Comparison of ENCODE assay signal across 2 cellular contexts in genomic region chr14:29817767-29818166, GRCh38.
A peak's percentile ranks its signal among the peaks of the same experiment; 100 is the strongest.
TF ChIP-seq lines count a peak whose summit lies in the region.

No MANE protein-coding gene starts in this region.

TF ChIP-seq in HEK293, 187 proteins besides CTCF, POLR2A, EP300 and RAD21 (continued from another document):
- TF ChIP-seq FEZF1 (tag by site-specific recombination; IDR thresholded peaks at IDR 0.05) (peak; percentile 60), ZNF548 (tag by site-specific recombination; IDR thresholded peaks at IDR 0.05) (no peak), REPIN1 (tag by site-specific recombination; IDR thresholded peaks at IDR 0.05; ENCODE audit: low read depth) (no peak), ZNF146 (tag by site-specific recombination; IDR thresholded peaks at IDR 0.05) (no peak), ZNF391 (tag by site-specific recombination; IDR thresholded peaks at IDR 0.05; ENCODE audit: borderline replicate concordance, low read depth) (no peak), ZNF513 (tag by site-specific recombination; IDR thresholded peaks at IDR 0.05) (no peak)

TF ChIP-seq in GM23338, 12 proteins besides CTCF, POLR2A, EP300 and RAD21 (continued from another document):
- TF ChIP-seq ZNF462 (CRISPR knock-in tag; IDR thresholded peaks at IDR 0.05) (no peak), POLR2AphosphoS5 (IDR thresholded peaks at IDR 0.05; ENCODE audit: low read depth) (no peak), ZNF331 (CRISPR knock-in tag; IDR thresholded peaks at IDR 0.05; ENCODE audit: low read depth) (no peak), NANOG (IDR thresholded peaks at IDR 0.05; ENCODE audit: borderline replicate concordance) (no peak), JUNB (IDR thresholded peaks at IDR 0.05; ENCODE audit: unreplicated experiment) (no peak)
TF ChIP-seq in GM23338: peak in this region for 0.
